ENCODE assay signal across 27 cellular contexts in genomic region chr2:235127909-235128308, GRCh38.
"Had no signal": no experiment of that assay in that cellular context is flagged by ENCODE, and none has a peak within 500 bp of the region (broad histone marks: within the 10 kb centered on the region; RNA-seq: fewer than 3 reads in every experiment).

No MANE protein-coding gene starts in this region.

- H3K27ac Mint-ChIP-seq: activated CD4-positive, alpha-beta T cell treated with anti-CD3 and anti-CD28 coated beads for 36 hours; activated CD8-positive, alpha-beta T cell treated with anti-CD3 and anti-CD28 coated beads for 36 hours; activated naive CD4-positive, alpha-beta T cell treated with anti-CD3 and anti-CD28 coated beads for 36 hours; activated naive CD4-positive, alpha-beta T cell treated with anti-CD3 and anti-CD28 coated beads, Interleukin-2, amount 50 U/mL, for 24 hours; activated naive CD8-positive, alpha-beta T cell treated with anti-CD3 and anti-CD28 coated beads for 36 hours; activated naive CD8-positive, alpha-beta T cell treated with anti-CD3 and anti-CD28 coated beads, Interleukin-2, amount 50 U/mL, for 24 hours; activated T-helper 2 cell treated with anti-CD3 and anti-CD28 coated beads, Interferon-gamma antibody, Interleukin-2, Interleukin-4, amounts not matched to agents 10 μg/mL and 5 μg/mL and 100 μg/mL, durations not matched to agents 14 hours and 24 hours and 36 hours; effector memory CD8-positive, alpha-beta T cell had no signal

- ATAC-seq: activated CD4-positive, alpha-beta T cell treated with anti-CD3 and anti-CD28 coated beads for 36 hours; activated CD8-positive, alpha-beta T cell treated with anti-CD3 and anti-CD28 coated beads for 36 hours; activated naive CD8-positive, alpha-beta T cell treated with anti-CD3 and anti-CD28 coated beads, Interleukin-2, amount 50 U/mL, for 24 hours; activated T-cell treated with anti-CD3 and anti-CD28 coated beads, Interleukin-2, amount 50 U/mL, for 4 hours; effector memory CD8-positive, alpha-beta T cell; gastroesophageal sphincter had no signal

- H3K4me1 Mint-ChIP-seq: activated CD4-positive, alpha-beta T cell treated with anti-CD3 and anti-CD28 coated beads for 36 hours; activated naive CD4-positive, alpha-beta T cell treated with anti-CD3 and anti-CD28 coated beads, Interleukin-2, amount 50 U/mL, for 24 hours; activated naive CD8-positive, alpha-beta T cell treated with anti-CD3 and anti-CD28 coated beads for 36 hours; activated naive CD8-positive, alpha-beta T cell treated with anti-CD3 and anti-CD28 coated beads, Interleukin-2, amount 50 U/mL, for 24 hours; central memory CD8-positive, alpha-beta T cell had no signal

- H3K36me3 ChIP-seq: adrenal gland, ascending aorta, brain microvascular endothelial cell, esophagus muscularis mucosa, gastroesophageal sphincter had no signal

- DNase-seq: activated CD4-positive, alpha-beta T cell treated with anti-CD3 and anti-CD28 coated beads for 36 hours; activated CD4-positive, alpha-beta T cell treated with anti-CD3 and anti-CD28 coated beads, Interleukin-2, amount 50 U/mL, for 1 hour; activated CD4-positive, alpha-beta T cell treated with anti-CD3 and anti-CD28 coated beads, Interleukin-2, amount 50 U/mL, for 48 hours; activated CD4-positive, CD25-positive, alpha-beta regulatory T cell; activated CD4-positive, CD25-positive, alpha-beta regulatory T cell treated with anti-CD3 and anti-CD28 coated beads, Interleukin-2, amount 50 U/mL, for 72 hours; activated CD8-positive, alpha-beta memory T cell treated with anti-CD3 and anti-CD28 coated beads for 24 hours; activated CD8-positive, alpha-beta T cell treated with anti-CD3 and anti-CD28 coated beads for 36 hours; activated effector memory CD4-positive, alpha-beta T cell treated with anti-CD3 and anti-CD28 coated beads, Interleukin-2, amount 50 U/mL, for 16 hours; activated naive CD4-positive, alpha-beta T cell treated with anti-CD3 and anti-CD28 coated beads for 36 hours; activated naive CD8-positive, alpha-beta T cell treated with anti-CD3 and anti-CD28 coated beads for 36 hours; activated naive CD8-positive, alpha-beta T cell treated with anti-CD3 and anti-CD28 coated beads, Interleukin-2, amount 50 U/mL, for 24 hours; activated T-cell treated with anti-CD3 and anti-CD28 coated beads, Interleukin-2, amount 50 U/mL, for 4 hours; adrenal gland; brain microvascular endothelial cell; cortex of kidney; dermis blood vessel endothelial cell; effector CD4-positive, alpha-beta T cell; effector memory CD8-positive, alpha-beta T cell; erythroblast; foreskin melanocyte; T-helper 2 cell had no signal

- H3K9me3 Mint-ChIP-seq: activated CD8-positive, alpha-beta T cell treated with anti-CD3 and anti-CD28 coated beads for 36 hours; activated naive CD4-positive, alpha-beta T cell treated with anti-CD3 and anti-CD28 coated beads for 36 hours; activated naive CD4-positive, alpha-beta T cell treated with anti-CD3 and anti-CD28 coated beads, Interleukin-2, amount 50 U/mL, for 24 hours; activated naive CD8-positive, alpha-beta T cell treated with anti-CD3 and anti-CD28 coated beads for 36 hours; activated naive CD8-positive, alpha-beta T cell treated with anti-CD3 and anti-CD28 coated beads, Interleukin-2, amount 50 U/mL, for 24 hours; activated T-cell treated with anti-CD3 and anti-CD28 coated beads, Interleukin-2, amount 50 U/mL, for 4 hours; activated T-helper 2 cell treated with anti-CD3 and anti-CD28 coated beads, Interferon-gamma antibody, Interleukin-2, Interleukin-4, amounts not matched to agents 10 μg/mL and 5 μg/mL and 100 μg/mL, durations not matched to agents 14 hours and 24 hours and 36 hours; central memory CD8-positive, alpha-beta T cell; effector memory CD8-positive, alpha-beta T cell had no signal

- H3K4me3 ChIP-seq: adrenal gland, ascending aorta, esophagus muscularis mucosa, gastroesophageal sphincter had no signal

- H3K27me3 ChIP-seq: adrenal gland, ascending aorta, brain microvascular endothelial cell had no signal

- H3K36me3 Mint-ChIP-seq: activated naive CD4-positive, alpha-beta T cell treated with anti-CD3 and anti-CD28 coated beads, Interleukin-2, amount 50 U/mL, for 24 hours; activated naive CD8-positive, alpha-beta T cell treated with anti-CD3 and anti-CD28 coated beads for 36 hours had no signal

- H3K4me3 Mint-ChIP-seq: activated CD4-positive, alpha-beta T cell treated with anti-CD3 and anti-CD28 coated beads for 36 hours; activated CD8-positive, alpha-beta T cell treated with anti-CD3 and anti-CD28 coated beads for 36 hours; activated naive CD4-positive, alpha-beta T cell treated with anti-CD3 and anti-CD28 coated beads for 36 hours; activated naive CD4-positive, alpha-beta T cell treated with anti-CD3 and anti-CD28 coated beads, Interleukin-2, amount 50 U/mL, for 24 hours; activated naive CD8-positive, alpha-beta T cell treated with anti-CD3 and anti-CD28 coated beads for 36 hours; activated naive CD8-positive, alpha-beta T cell treated with anti-CD3 and anti-CD28 coated beads, Interleukin-2, amount 50 U/mL, for 24 hours; activated T-cell treated with anti-CD3 and anti-CD28 coated beads, Interleukin-2, amount 50 U/mL, for 4 hours; central memory CD8-positive, alpha-beta T cell; effector memory CD8-positive, alpha-beta T cell had no signal
